20 cellular contexts compared by ENCODE assay signal in the genomic region with DNA sequence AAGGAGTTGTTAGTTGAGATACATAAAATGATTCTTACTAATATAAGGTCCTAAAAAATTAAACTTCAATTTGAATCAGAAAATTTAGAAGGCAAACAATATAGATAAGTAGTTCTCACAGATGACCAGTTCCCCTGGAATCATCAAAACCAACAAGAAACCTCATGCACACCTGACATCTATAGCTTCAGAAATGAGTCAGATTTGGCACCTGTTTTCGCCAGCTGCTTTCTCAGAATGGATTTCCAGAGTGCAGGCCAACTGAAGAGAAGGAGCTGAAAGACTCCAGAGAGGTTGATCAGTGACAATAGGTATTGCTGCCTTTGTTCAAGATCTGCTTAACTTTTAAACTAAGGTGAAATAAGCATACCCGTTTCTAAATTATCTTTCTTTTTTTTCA.
"Had no signal": no experiment of that assay in that cellular context is flagged by ENCODE, and none has a peak within 500 bp of the region (broad histone marks: within the 10 kb centered on the region; RNA-seq: fewer than 3 reads in every experiment).

No MANE protein-coding gene starts in this region.

- H3K4me3 ChIP-seq: cardiac muscle cell, gastrocnemius medialis, ovary, psoas muscle, right atrium auricular region, suprapubic skin, transverse colon had no signal

- ATAC-seq: esophagus mucosa; gastrocnemius medialis; left cardiac atrium; stimulated activated naive CD8-positive, alpha-beta T cell treated with anti-CD3 and anti-CD28 coated beads, Interleukin-15, amount 100 ng/mL, for 72 hours had no signal

- H3K9me3 ChIP-seq: gastrocnemius medialis, neutrophil, ovary, psoas muscle, right atrium auricular region, suprapubic skin, transverse colon had no signal

- H3K27ac ChIP-seq: cardiac muscle cell, gastrocnemius medialis, neutrophil, ovary, psoas muscle, right atrium auricular region, suprapubic skin, transverse colon had no signal

- H3K36me3 ChIP-seq: cardiac muscle cell, gastrocnemius medialis, neutrophil, ovary, right atrium auricular region, suprapubic skin, transverse colon had no signal

- H3K27me3 ChIP-seq: cardiac muscle cell, gastrocnemius medialis, neutrophil, ovary, right atrium auricular region, suprapubic skin, transverse colon had no signal

- DNase-seq: activated CD4-positive, alpha-beta memory T cell treated with anti-CD3 and anti-CD28 coated beads for 36 hours; activated CD4-positive, alpha-beta T cell treated with anti-CD3 and anti-CD28 coated beads for 48 hours; activated naive CD4-positive, alpha-beta T cell treated with Interleukin-2 at 50 U/mL for 16 hours; activated naive CD8-positive, alpha-beta T cell treated with anti-CD3 and anti-CD28 coated beads for 36 hours; activated T-cell treated with anti-CD3 and anti-CD28 coated beads, Interleukin-2, amount 50 U/mL, for 48 hours; effector CD8-positive, alpha-beta T cell; gastrocnemius medialis; head of caudate nucleus; hypothalamus; left cardiac atrium; ovary; psoas muscle; stimulated activated CD4-positive, alpha-beta T cell treated with anti-CD3 and anti-CD28 coated beads, Interleukin-4, amount 100 ng/mL, for 24 hours; stimulated activated naive CD8-positive, alpha-beta T cell treated with anti-CD3 and anti-CD28 coated beads, Interleukin-15, amount 100 ng/mL, for 72 hours; transverse colon had no signal

- H3K4me1 ChIP-seq: gastrocnemius medialis, psoas muscle, right atrium auricular region, transverse colon had no signal
